In the genomic region with DNA sequence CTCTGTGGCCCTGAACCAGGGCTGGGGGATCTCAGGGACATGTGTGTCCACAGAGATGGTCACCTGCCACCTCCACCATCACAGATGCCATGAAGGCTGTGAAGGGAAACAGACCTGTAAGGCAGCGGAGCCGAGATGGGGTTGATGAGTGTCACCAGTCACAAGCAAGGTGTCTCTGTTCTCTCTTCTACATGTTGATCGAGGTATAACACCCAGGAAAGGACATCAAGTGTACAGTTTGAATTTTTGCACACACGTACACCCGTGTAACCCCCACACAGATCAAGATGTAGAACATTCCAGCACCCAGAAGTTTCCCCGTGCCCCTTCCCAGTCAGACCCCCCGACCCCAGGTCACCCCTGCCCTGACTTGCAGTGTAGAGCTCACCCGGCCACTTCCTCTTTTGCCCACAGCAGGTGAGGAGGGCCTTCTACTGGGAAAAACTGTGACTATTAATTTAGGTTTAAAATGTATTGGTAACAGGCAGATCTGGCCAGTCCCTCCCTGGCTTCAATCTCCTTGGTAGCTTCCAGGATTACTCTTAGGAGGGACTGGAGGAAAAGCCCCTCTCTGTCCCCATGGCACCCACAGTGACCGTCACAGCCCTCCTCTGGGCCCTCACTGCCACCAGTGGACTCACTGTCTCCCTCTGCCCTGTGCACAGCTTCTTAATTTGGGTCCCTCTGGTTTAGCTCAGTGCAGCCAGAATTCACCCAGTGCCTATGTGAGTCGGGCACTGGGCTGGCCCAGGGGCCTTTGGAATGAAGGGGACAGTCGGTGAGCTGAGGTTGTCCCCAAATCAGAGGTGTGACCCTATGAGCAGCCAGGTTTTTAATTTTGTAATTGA, we compare ENCODE assay signal across 24 cellular contexts.
DNase-seq lines count a peak whose midpoint lies in the region; ATAC-seq, FAIRE-seq and TF ChIP-seq lines count a peak whose summit lies in the region.
"Had no signal": no experiment of that assay in that cellular context is flagged by ENCODE, and none has a peak within 500 bp of the region (broad histone marks: within the 10 kb centered on the region; RNA-seq: fewer than 3 reads in every experiment).

No MANE protein-coding gene starts in this region.

- no peaks in the 10 kb centered on the region for H3K9me3 ChIP-seq in kidney (ENCODE audit: control insufficient read depth in 1 of 2, low read length in 2 of 2)
- no peaks in the 10 kb centered on the region for H3K9me3 ChIP-seq in A673 (ENCODE audit: low read depth, low read length, poor library complexity, severe bottlenecking)
- H3K9me3 ChIP-seq: neutrophil, transverse colon had no signal

- POLR2A ChIA-PET in A673 (lab: Charles Lee; ENCODE audit: low non-redundant PET): no interaction called here

- peak; percentile 24 for DNase-seq in OCI-M1 (lab: John Stamatoyannopoulos, UW)
- DNase-seq in kidney: peak; percentile 23
- DNase-seq in stimulated activated naive B cell treated with anti-CD40 and anti-IgM and Interleukin-4, amounts not matched to agents 10 μg/mL and 1 μg/mL and 100 μg/mL, for 72 hours: no peak
- DNase-seq in A673 (ENCODE audit: low spot score): no peak
- no peak for DNase-seq in effector CD4-positive, alpha-beta T cell
- DNase-seq in stimulated activated CD4-positive, alpha-beta T cell treated with anti-CD3 and anti-CD28 coated beads, Interleukin-12 subunit alpha, Interleukin-12 subunit beta, amount 100 ng/mL, for 4 hours: no peak
- DNase-seq: activated CD4-positive, CD25-positive, alpha-beta regulatory T cell treated with anti-CD3 and anti-CD28 coated beads, Interleukin-2, amount 50 U/mL, for 72 hours; activated CD8-positive, alpha-beta T cell treated with anti-CD3 and anti-CD28 coated beads for 36 hours; DND-41; foreskin fibroblast; mammary epithelial cell; MV-4-11; NCI-H1694; NCI-H2171; stimulated activated CD4-positive, alpha-beta T cell treated with anti-CD3 and anti-CD28 coated beads, Interleukin-2, amount 100 ng/mL, for 24 hours; transverse colon had no signal

- no peak for TF ChIP-seq CTCF in kidney (IDR thresholded peaks at IDR 0.05; ENCODE audit: borderline replicate concordance, extremely low read depth, insufficient read depth)
- no peak for TF ChIP-seq CTCF in A673 (conservative IDR thresholded peaks at IDR 0.05; ENCODE audit: low read depth, low read length)

- intact Hi-C loops in kidney (cut with DNase I) (no loop called here), A673 (cut with micrococcal nuclease; ENCODE audit: unreplicated experiment) (no loop called here)

- CTCF ChIA-PET in A673 (lab: Charles Lee): no interaction called here

- no peaks in the 10 kb centered on the region for H3K27me3 Mint-ChIP-seq in IgD-negative memory B cell
- no peaks in the 10 kb centered on the region for H3K27me3 Mint-ChIP-seq in stimulated activated naive B cell treated with anti-CD40 and anti-IgM and Interleukin-4, amounts not matched to agents 10 μg/mL and 1 μg/mL and 100 μg/mL, for 72 hours
- H3K27me3 Mint-ChIP-seq: activated CD8-positive, alpha-beta T cell treated with anti-CD3 and anti-CD28 coated beads for 36 hours; activated naive CD4-positive, alpha-beta T cell treated with anti-CD3 and anti-CD28 coated beads, Interleukin-2, amount 50 U/mL, for 24 hours; activated T-helper 17 cell treated with anti-CD3 and anti-CD28 coated beads, Interleukin-2, amount 50 U/mL, for 72 hours had no signal

- peak overlapping the region in 2 of 4 donors; percentile 74 to 75 for H3K4me3 Mint-ChIP-seq in IgD-negative memory B cell
- H3K4me3 Mint-ChIP-seq in stimulated activated naive B cell treated with anti-CD40 and anti-IgM and Interleukin-4, amounts not matched to agents 10 μg/mL and 1 μg/mL and 100 μg/mL, for 72 hours: no peak overlapping the region
- H3K4me3 Mint-ChIP-seq: activated CD8-positive, alpha-beta T cell treated with anti-CD3 and anti-CD28 coated beads for 36 hours; activated naive CD4-positive, alpha-beta T cell treated with anti-CD3 and anti-CD28 coated beads, Interleukin-2, amount 50 U/mL, for 24 hours; activated T-helper 17 cell treated with anti-CD3 and anti-CD28 coated beads, Interleukin-2, amount 50 U/mL, for 72 hours had no signal

- H3K36me3 Mint-ChIP-seq in IgD-negative memory B cell: peaks cover 3% of the 10 kb centered on the region
- peaks cover 4 to 5% of the 10 kb centered on the region in 2 donors for H3K36me3 Mint-ChIP-seq in stimulated activated naive B cell treated with anti-CD40 and anti-IgM and Interleukin-4, amounts not matched to agents 10 μg/mL and 1 μg/mL and 100 μg/mL, for 72 hours
- H3K36me3 Mint-ChIP-seq: activated naive CD4-positive, alpha-beta T cell treated with anti-CD3 and anti-CD28 coated beads, Interleukin-2, amount 50 U/mL, for 24 hours had no signal

- H3K4me1 Mint-ChIP-seq in IgD-negative memory B cell: peaks cover 13 to 33% (median 20%) of the 10 kb centered on the region in 3 donors
- peaks cover 41 to 76% of the 10 kb centered on the region in 2 donors for H3K4me1 Mint-ChIP-seq in stimulated activated naive B cell treated with anti-CD40 and anti-IgM and Interleukin-4, amounts not matched to agents 10 μg/mL and 1 μg/mL and 100 μg/mL, for 72 hours
- H3K4me1 Mint-ChIP-seq: activated naive CD4-positive, alpha-beta T cell treated with anti-CD3 and anti-CD28 coated beads, Interleukin-2, amount 50 U/mL, for 24 hours; activated T-helper 17 cell treated with anti-CD3 and anti-CD28 coated beads, Interleukin-2, amount 50 U/mL, for 72 hours had no signal

- ATAC-seq in stimulated activated naive B cell treated with anti-CD40 and anti-IgM and Interleukin-4, amounts not matched to agents 10 μg/mL and 1 μg/mL and 100 μg/mL, for 72 hours (replicated peaks): peak; percentile 70 to 73
- ATAC-seq: activated CD8-positive, alpha-beta T cell treated with anti-CD3 and anti-CD28 coated beads for 36 hours; activated T-helper 17 cell treated with anti-CD3 and anti-CD28 coated beads, Interleukin-2, amount 50 U/mL, for 72 hours; esophagus mucosa; HCT116 had no signal

- no peaks in the 10 kb centered on the region for H3K36me3 ChIP-seq in kidney (ENCODE audit: control insufficient read depth in 1 of 2, insufficient read depth in 2 of 2, low read length in 2 of 2)
- H3K36me3 ChIP-seq in A673 (ENCODE audit: insufficient read depth, low read length, poor library complexity, severe bottlenecking): no peaks in the 10 kb centered on the region
- H3K36me3 ChIP-seq: neutrophil, transverse colon had no signal

- H3K4me1 ChIP-seq in kidney (ENCODE audit: control insufficient read depth in 1 of 2, insufficient read depth in 1 of 2, low read depth in 1 of 2, low read length in 2 of 2) (peaks cover 5 to 6% of the 10 kb centered on the region in 2 donors), A673 (ENCODE audit: insufficient read depth, low read length, poor library complexity, severe bottlenecking) (no peaks in the 10 kb centered on the region)
- H3K4me1 ChIP-seq: transverse colon had no signal

- BruUV-seq in A673 (replicated peaks; lab: Mats Ljungman, UMichigan): no TSS peak

- H3K27ac ChIP-seq in kidney (ENCODE audit: low read depth in 2 of 2, low read length in 2 of 2) (no peak overlapping the region), A673 (ENCODE audit: low read depth, low read length, poor library complexity, severe bottlenecking) (no peak overlapping the region)
- H3K27ac ChIP-seq: neutrophil, skin epidermis, transverse colon had no signal

- no peak for FAIRE-seq in kidney (lab: Jason Lieb, UNC)

- H3K4me3 ChIP-seq in kidney (ENCODE audit: low read length in 2 of 2): no peak overlapping the region
- no peak overlapping the region for H3K4me3 ChIP-seq in A673 (ENCODE audit: low read depth, low read length, poor library complexity, severe bottlenecking)
- H3K4me3 ChIP-seq: coronary artery, skin epidermis, transverse colon had no signal

- no peaks in the 10 kb centered on the region for H3K9me3 Mint-ChIP-seq in IgD-negative memory B cell
- peaks cover 4 to 7% of the 10 kb centered on the region in 2 donors for H3K9me3 Mint-ChIP-seq in stimulated activated naive B cell treated with anti-CD40 and anti-IgM and Interleukin-4, amounts not matched to agents 10 μg/mL and 1 μg/mL and 100 μg/mL, for 72 hours
- H3K9me3 Mint-ChIP-seq: activated CD8-positive, alpha-beta T cell treated with anti-CD3 and anti-CD28 coated beads for 36 hours; activated naive CD4-positive, alpha-beta T cell treated with anti-CD3 and anti-CD28 coated beads, Interleukin-2, amount 50 U/mL, for 24 hours; activated T-helper 17 cell treated with anti-CD3 and anti-CD28 coated beads, Interleukin-2, amount 50 U/mL, for 72 hours had no signal

- H3K27ac Mint-ChIP-seq in IgD-negative memory B cell: peak overlapping the region in 2 of 3 donors; percentile 24 to 76
- peak overlapping the region; percentile 20 for H3K27ac Mint-ChIP-seq in stimulated activated naive B cell treated with anti-CD40 and anti-IgM and Interleukin-4, amounts not matched to agents 10 μg/mL and 1 μg/mL and 100 μg/mL, for 72 hours
- H3K27ac Mint-ChIP-seq: activated CD8-positive, alpha-beta T cell treated with anti-CD3 and anti-CD28 coated beads for 36 hours; activated naive CD4-positive, alpha-beta T cell treated with anti-CD3 and anti-CD28 coated beads, Interleukin-2, amount 50 U/mL, for 24 hours; activated T-helper 17 cell treated with anti-CD3 and anti-CD28 coated beads, Interleukin-2, amount 50 U/mL, for 72 hours had no signal

- H3K9ac ChIP-seq in kidney (ENCODE audit: low read length in 2 of 2): no peak overlapping the region

- no peaks in the 10 kb centered on the region for H3K27me3 ChIP-seq in A673 (replicated peaks; ENCODE audit: insufficient read depth, low read depth, low read length, poor library complexity)
- H3K27me3 ChIP-seq: neutrophil, transverse colon had no signal

Comparison
In these comparisons a context has a peak if more than half of its experiments do, and no peak if none do; other contexts are left out.
1. DNase-seq: peak in OCI-M1 (single experiment) and kidney (single experiment); none in stimulated activated naive B cell treated with anti-CD40 and anti-IgM and Interleukin-4, amounts not matched to agents 10 μg/mL and 1 μg/mL and 100 μg/mL, for 72 hours (single experiment), A673 (single experiment), effector CD4-positive, alpha-beta T cell (single experiment) and stimulated activated CD4-positive, alpha-beta T cell treated with anti-CD3 and anti-CD28 coated beads, Interleukin-12 subunit alpha, Interleukin-12 subunit beta, amount 100 ng/mL, for 4 hours (single experiment).